ENCODE assay signal across 20 cellular contexts in genomic region chr18:22499421-22499820, GRCh38.
"Had no signal": no experiment of that assay in that cellular context is flagged by ENCODE, and none has a peak within 500 bp of the region (broad histone marks: within the 10 kb centered on the region; RNA-seq: fewer than 3 reads in every experiment).

No MANE protein-coding gene starts in this region.

- H3K36me3 Mint-ChIP-seq: memory B cell; stimulated activated effector memory CD8-positive, alpha-beta T cell treated with anti-CD3 and anti-CD28 coated beads, Interleukin-12 subunit alpha, Interleukin-12 subunit beta, amount 100 ng/mL, for 72 hours; type B pancreatic cell had no signal

- H3K36me3 ChIP-seq: heart right ventricle, left lung, lower lobe of right lung, suprapubic skin, thyroid gland had no signal

- H3K4me3 Mint-ChIP-seq: memory B cell; mesothelial cell of epicardium; natural killer cell; neural crest cell; stimulated activated effector memory CD8-positive, alpha-beta T cell treated with anti-CD3 and anti-CD28 coated beads, Interleukin-12 subunit alpha, Interleukin-12 subunit beta, amount 100 ng/mL, for 72 hours; type B pancreatic cell had no signal

- H3K27ac ChIP-seq: heart right ventricle, left lung, lower lobe of right lung, suprapubic skin had no signal

- H3K27ac Mint-ChIP-seq: memory B cell; mesothelial cell of epicardium; natural killer cell; stimulated activated effector memory CD8-positive, alpha-beta T cell treated with anti-CD3 and anti-CD28 coated beads, Interleukin-12 subunit alpha, Interleukin-12 subunit beta, amount 100 ng/mL, for 72 hours; type B pancreatic cell had no signal

- H3K9me3 Mint-ChIP-seq: type B pancreatic cell had no signal

- H3K27me3 ChIP-seq: heart right ventricle, left lung, suprapubic skin, thyroid gland had no signal

- H3K4me1 Mint-ChIP-seq: memory B cell; natural killer cell; neural crest cell; stimulated activated effector memory CD8-positive, alpha-beta T cell treated with anti-CD3 and anti-CD28 coated beads, Interleukin-12 subunit alpha, Interleukin-12 subunit beta, amount 100 ng/mL, for 72 hours had no signal

- H3K9me3 ChIP-seq: left lung, lower lobe of right lung, suprapubic skin, thyroid gland had no signal

- DNase-seq: effector memory CD4-positive, alpha-beta T cell; heart right ventricle; hypothalamus; islet precursor cell; left lung; lower lobe of right lung; natural killer cell; right cardiac atrium; stimulated activated CD4-positive, alpha-beta T cell treated with anti-CD3 and anti-CD28 coated beads, Interleukin-4, amount 100 ng/mL, for 1 hour; stimulated activated CD8-positive, alpha-beta memory T cell treated with anti-CD3 and anti-CD28 coated beads, Interleukin-4, amount 100 ng/mL, for 48 hours; stimulated activated naive CD8-positive, alpha-beta T cell treated with anti-CD3 and anti-CD28 coated beads, Interleukin-15, Interleukin-2, amounts not matched to agents 100 U/mL and 50 U/mL, for 24 hours; thyroid gland had no signal

- ATAC-seq: esophagus mucosa; heart right ventricle; left lung; lower lobe of right lung; natural killer cell; right cardiac atrium; stimulated activated effector memory CD8-positive, alpha-beta T cell treated with anti-CD3 and anti-CD28 coated beads, Interleukin-12 subunit alpha, Interleukin-12 subunit beta, amount 100 ng/mL, for 72 hours; stimulated activated naive CD8-positive, alpha-beta T cell treated with anti-CD3 and anti-CD28 coated beads, Interleukin-15, Interleukin-2, amounts not matched to agents 100 U/mL and 50 U/mL, for 24 hours had no signal

- H3K27me3 Mint-ChIP-seq: memory B cell, type B pancreatic cell had no signal

- H3K4me3 ChIP-seq: heart right ventricle, left lung, lower lobe of right lung, smooth muscle cell, suprapubic skin, thyroid gland had no signal
